In the genomic region with DNA sequence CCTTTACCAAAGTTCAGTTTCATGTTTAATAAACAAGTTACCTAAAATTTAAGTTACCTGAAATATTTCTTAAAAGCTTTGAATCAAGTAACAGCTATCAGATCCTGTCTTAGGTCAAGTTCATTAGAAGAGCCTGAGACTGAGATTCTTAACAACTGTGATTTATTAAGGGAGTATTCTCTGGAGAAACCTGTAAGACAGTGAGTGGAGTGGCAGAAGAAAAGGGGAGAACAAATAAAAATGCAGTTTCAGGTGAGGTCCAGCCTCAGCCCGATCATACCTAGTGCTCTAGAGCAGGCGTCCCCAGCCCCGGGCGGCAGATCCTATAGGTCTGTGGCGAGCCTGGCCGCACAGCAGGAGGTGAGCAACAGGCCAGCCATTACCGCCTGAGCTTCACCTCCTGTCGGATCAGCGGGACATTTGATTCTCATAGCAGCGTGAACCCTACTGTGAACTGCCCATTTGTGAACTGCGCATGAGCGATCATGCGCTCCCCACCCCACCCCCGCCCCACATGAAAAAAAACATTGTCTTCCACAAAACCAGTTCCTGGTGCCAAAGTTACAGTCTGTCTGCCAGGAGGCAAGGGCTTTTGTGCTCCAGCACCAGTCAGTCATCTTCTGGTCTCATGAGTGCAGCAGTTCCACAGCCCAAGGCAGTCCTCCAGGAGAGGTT, we compare ENCODE assay signal across 9 cellular contexts.
A peak's percentile ranks its signal among the peaks of the same experiment; 100 is the strongest.
DNase-seq lines count a peak whose midpoint lies in the region; ATAC-seq, FAIRE-seq and TF ChIP-seq lines count a peak whose summit lies in the region.
"Had no signal": no experiment of that assay in that cellular context is flagged by ENCODE, and none has a peak within 500 bp of the region (broad histone marks: within the 10 kb centered on the region; RNA-seq: fewer than 3 reads in every experiment).

No MANE protein-coding gene starts in this region.

- H3K9me3 ChIP-seq in HUES48 (ENCODE audit: control insufficient read depth, insufficient read depth, low read length), result no peaks in the 10 kb centered on the region

- H3K4me1 ChIP-seq in HUES48 (ENCODE audit: control insufficient read depth, insufficient read depth, low read length), result peaks cover 14% of the 10 kb centered on the region
- H3K4me1 ChIP-seq: heart left ventricle had no signal

- DNase-seq in RCC 7860 (ENCODE audit: low spot score) (peak; percentile 44), iPS DF 19.7 (ENCODE audit: low read depth, low spot score) (peak; percentile 23), substantia nigra (lab: John Stamatoyannopoulos, UW) (peak in 46 of 49 donors; percentile 1 to 77 (median 45)), OCI-M2 (lab: John Stamatoyannopoulos, UW; ENCODE audit: unreplicated experiment) (no peak)

- ATAC-seq in GM18505 (IDR thresholded peaks at IDR 0.05; ENCODE audit: unreplicated experiment) (no peak), HG02885 (IDR thresholded peaks at IDR 0.05; ENCODE audit: poor library complexity, unreplicated experiment) (no peak), GM18873 (IDR thresholded peaks at IDR 0.05; ENCODE audit: low FRiP score, unreplicated experiment) (no peak)
- ATAC-seq: heart left ventricle had no signal

- no peaks in the 10 kb centered on the region for H3K36me3 ChIP-seq in HUES48 (ENCODE audit: control insufficient read depth, insufficient read depth, low read length)
- H3K36me3 ChIP-seq: heart left ventricle had no signal

- no peak for FAIRE-seq in RCC 7860 (lab: Jason Lieb, UNC)

- TF ChIP-seq POLR2A in GM18505 (IDR thresholded peaks at IDR 0.05; ENCODE audit: borderline replicate concordance, extremely low read depth, insufficient read depth, insufficient read length), result no peak

- H3K27ac ChIP-seq in HUES48 (ENCODE audit: low read depth, low read length) (no peak overlapping the region), substantia nigra (ENCODE audit: low read depth, low read length, poor library complexity, severe bottlenecking) (peak overlapping the region; percentile 37)
- H3K27ac ChIP-seq: heart left ventricle had no signal

- no peaks in the 10 kb centered on the region for H3K27me3 ChIP-seq in HUES48 (ENCODE audit: control insufficient read depth, insufficient read depth, low read length)
- H3K27me3 ChIP-seq: heart left ventricle had no signal

- no peak overlapping the region for H3K9ac ChIP-seq in HUES48 (ENCODE audit: low read depth, low read length)

- H3K4me3 ChIP-seq in HUES48 (ENCODE audit: low read depth, low read length), result peak overlapping the region; percentile 40
- H3K4me3 ChIP-seq: heart left ventricle had no signal
